Comparison of ENCODE assay signal across 13 cellular contexts in the genomic region with DNA sequence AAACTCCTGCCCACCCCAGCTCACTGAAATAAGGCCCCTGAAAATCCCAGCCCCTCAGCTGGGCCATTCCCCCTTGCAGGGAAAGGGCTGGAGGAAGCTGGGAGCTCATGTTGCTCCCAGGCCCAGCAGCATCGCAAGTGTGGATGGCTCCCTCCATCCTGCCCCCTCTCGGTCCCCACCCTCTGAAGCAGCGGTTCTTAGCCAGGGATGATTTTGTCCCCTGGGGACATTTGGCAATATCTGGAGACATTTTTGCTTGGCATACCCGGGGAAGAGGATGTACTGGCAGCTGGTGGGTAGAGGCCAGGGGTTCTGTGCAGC. TPM values are rescaled to one million over a fixed set of nuclear protein-coding genes. Genes with fewer than 3 reads are reported as not detected.
DNase-seq lines count a peak whose midpoint lies in the region; ATAC-seq and TF ChIP-seq lines count a peak whose summit lies in the region.
"Had no signal": no experiment of that assay in that cellular context is flagged by ENCODE, and none has a peak within 500 bp of the region (broad histone marks: within the 10 kb centered on the region; RNA-seq: fewer than 3 reads in every experiment).

No MANE protein-coding gene starts in this region.

- ATAC-seq in Right ventricle myocardium superior (ENCODE audit: poor library complexity) (peak; percentile 14), Right ventricle myocardium inferior (no peak), GM23338 (peak; percentile 63), RWPE2 (ENCODE audit: low read depth) (no peak), HG02970 (IDR thresholded peaks at IDR 0.05; ENCODE audit: low FRiP score, unreplicated experiment) (no peak)

- intact Hi-C loops in Right ventricle myocardium superior (cut with DNase I) (loop anchor here (2.0 kb wide), 1 partner anchor 322 kb away; a partner anchor contains a TSS), Right ventricle myocardium inferior (cut with DNase I) (loop anchor here (2.0 to 10.0 kb wide), 3 partner anchors 62 to 392 kb away; a partner anchor contains a TSS)

- peak overlapping the region in 1 of 2 experiments; percentile 80 for H2BK12ac ChIP-seq in mesenchymal stem cell (ENCODE audit: low read length in 2 of 2)

- H3K4me3 Mint-ChIP-seq in GM23338, result no peak overlapping the region
- H3K4me3 Mint-ChIP-seq: B cell had no signal

- H3K14ac ChIP-seq in mesenchymal stem cell (ENCODE audit: low read length in 2 of 2), result peak overlapping the region in 1 of 2 experiments; percentile 68

- H3K9me3 ChIP-seq in RWPE2 (ENCODE audit: severe bottlenecking), result no peaks in the 10 kb centered on the region
- peaks cover 8% of the 10 kb centered on the region for H3K9me3 ChIP-seq in mesenchymal stem cell (ENCODE audit: control insufficient read depth, low read length)
- H3K9me3 ChIP-seq: HAP-1, SJCRH30 had no signal

- no peaks in the 10 kb centered on the region for H3K79me2 ChIP-seq in GM23338 (replicated peaks; ENCODE audit: insufficient read depth)

- H3K27me3 ChIP-seq in GM23338 (ENCODE audit: insufficient read depth) (no peaks in the 10 kb centered on the region), RWPE2 (ENCODE audit: insufficient read depth, poor library complexity, severe bottlenecking) (no peaks in the 10 kb centered on the region), mesenchymal stem cell (ENCODE audit: control insufficient read depth in 1 of 2, insufficient read depth in 1 of 2, low read length in 2 of 2) (no peaks in the 10 kb centered on the region)

- H2AK5ac ChIP-seq in mesenchymal stem cell (ENCODE audit: low read length, severe bottlenecking), result peak overlapping the region; percentile 26

- no peak overlapping the region for H3K4me3 ChIP-seq in GM23338
- H3K4me3 ChIP-seq in RWPE2 (ENCODE audit: severe bottlenecking), result no peak overlapping the region
- H3K4me3 ChIP-seq in mesenchymal stem cell (ENCODE audit: insufficient read depth in 1 of 2, low read depth in 1 of 2, low read length in 2 of 2), result no peak overlapping the region
- H3K4me3 ChIP-seq: HAP-1, SJCRH30 had no signal

- no peaks in the 10 kb centered on the region for H3K9me3 Mint-ChIP-seq in GM23338

- H2BK120ac ChIP-seq in mesenchymal stem cell (ENCODE audit: low read depth, low read length), result peak overlapping the region; percentile 40

- WGBS in mesenchymal stem cell, result 90% methylated on average over 4 of the region's 4 CpGs

- H2AFZ ChIP-seq in GM23338, result no peak overlapping the region
- H2AFZ ChIP-seq in mesenchymal stem cell (ENCODE audit: low read depth, low read length), result no peak overlapping the region

- H3K9ac ChIP-seq in mesenchymal stem cell (ENCODE audit: low read length), result no peak overlapping the region
- H3K9ac ChIP-seq: KMS-11 had no signal

- no peak overlapping the region for H2BK5ac ChIP-seq in mesenchymal stem cell (ENCODE audit: low read depth, low read length, poor library complexity, severe bottlenecking)

- H3K27me3 Mint-ChIP-seq in GM23338 (ENCODE audit: insufficient read depth, low read depth, poor library complexity), result peaks cover 12% of the 10 kb centered on the region
- H3K27me3 Mint-ChIP-seq: B cell had no signal

- no peaks in the 10 kb centered on the region for H3K4me1 ChIP-seq in GM23338 (ENCODE audit: insufficient read depth)
- H3K4me1 ChIP-seq in RWPE2 (ENCODE audit: insufficient read depth, poor library complexity, severe bottlenecking), result no peaks in the 10 kb centered on the region
- H3K4me1 ChIP-seq in mesenchymal stem cell (ENCODE audit: control insufficient read depth, insufficient read depth, low read depth, low read length), result peaks cover 5% of the 10 kb centered on the region
- H3K4me1 ChIP-seq: HAP-1, SJCRH30 had no signal

- H3K36me3 Mint-ChIP-seq in GM23338 (ENCODE audit: low read depth), result no peaks in the 10 kb centered on the region

- H3K18ac ChIP-seq in mesenchymal stem cell (ENCODE audit: low read depth in 1 of 2, low read length in 2 of 2), result peak overlapping the region; percentile 34 to 51

- H3K27ac ChIP-seq in GM23338 (ENCODE audit: low read depth), result no peak overlapping the region
- H3K27ac ChIP-seq in RWPE2 (ENCODE audit: poor library complexity, severe bottlenecking), result no peak overlapping the region
- H3K27ac ChIP-seq in mesenchymal stem cell (ENCODE audit: low read length, poor library complexity, severe bottlenecking), result no peak overlapping the region
- H3K27ac ChIP-seq: HL-60, KMS-11, SJCRH30 had no signal

- no peak overlapping the region for H3K4me2 ChIP-seq in GM23338
- no peak overlapping the region for H3K4me2 ChIP-seq in mesenchymal stem cell (ENCODE audit: low read length, poor library complexity, severe bottlenecking)
- H3K4me2 ChIP-seq: KMS-11 had no signal

- H3K4me1 Mint-ChIP-seq in GM23338, result peaks cover 7% of the 10 kb centered on the region; the same call in 2 of the 3 replicates
- H3K4me1 Mint-ChIP-seq: B cell had no signal

- no peaks in the 10 kb centered on the region for H4K20me1 ChIP-seq in GM23338 (replicated peaks; ENCODE audit: insufficient read depth)

- no peak overlapping the region for H3K23ac ChIP-seq in mesenchymal stem cell (ENCODE audit: low read length in 2 of 2)

- H3K9me2 ChIP-seq in GM23338 (ENCODE audit: insufficient read depth), result no peaks in the 10 kb centered on the region

- H3K4ac ChIP-seq in mesenchymal stem cell (ENCODE audit: low read depth in 1 of 2, low read length in 2 of 2), result peak overlapping the region; percentile 9 to 73

- H4K8ac ChIP-seq in mesenchymal stem cell (ENCODE audit: low read length), result no peak overlapping the region

- H3K27ac Mint-ChIP-seq in GM23338, result no peak overlapping the region
- H3K27ac Mint-ChIP-seq: B cell had no signal

- DNase-seq in Right ventricle myocardium superior (no peak), Right ventricle myocardium inferior (ENCODE audit: missing footprints) (no peak), GM23338 (ENCODE audit: low spot score) (peak; percentile 24), RWPE2 (ENCODE audit: low spot score) (no peak), mesenchymal stem cell (no peak), activated gamma-delta T cell treated with Interleukin-2 at 50 U/mL for 16 hours (no peak)
- no peak for DNase-seq in activated CD4-positive, CD25-positive, alpha-beta regulatory T cell treated with anti-CD3 and anti-CD28 coated beads, Interleukin-2, amount 50 U/mL, for 72 hours

- no peak overlapping the region for H2BK15ac ChIP-seq in mesenchymal stem cell (ENCODE audit: low read depth, poor library complexity, severe bottlenecking)

- no peaks in the 10 kb centered on the region for H3K79me1 ChIP-seq in mesenchymal stem cell (replicated peaks; ENCODE audit: low read length, poor library complexity, severe bottlenecking)

- no peaks in the 10 kb centered on the region for H3K36me3 ChIP-seq in GM23338 (ENCODE audit: insufficient read depth)
- no peaks in the 10 kb centered on the region for H3K36me3 ChIP-seq in RWPE2 (ENCODE audit: low read depth)
- no peaks in the 10 kb centered on the region for H3K36me3 ChIP-seq in mesenchymal stem cell (ENCODE audit: control insufficient read depth in 1 of 2, insufficient read depth in 2 of 2, low read depth in 1 of 2, low read length in 2 of 2)
- H3K36me3 ChIP-seq: HAP-1, SJCRH30 had no signal

- TF ChIP-seq CTCF in GM23338 (conservative IDR thresholded peaks at IDR 0.05; ENCODE audit: low read depth in 2 of 2) (0 out of 4 replicates have a peak, but pooled peaks of 1 of the 2 experiments have one; percentile 19), RWPE2 (IDR thresholded peaks at IDR 0.05; ENCODE audit: poor library complexity, severe bottlenecking) (peak; percentile 1)

- H3F3A ChIP-seq in GM23338 (replicated peaks; ENCODE audit: low read depth), result no peaks in the 10 kb centered on the region

- H4K91ac ChIP-seq in mesenchymal stem cell (ENCODE audit: low read length), result no peak overlapping the region

TF ChIP-seq in GM23338, 12 proteins besides CTCF, POLR2A, EP300 and RAD21 (continues in another document):
- TF ChIP-seq CREB1 (CRISPR knock-in tag; IDR thresholded peaks at IDR 0.05; ENCODE audit: low read depth) (no peak), EZH2 (IDR thresholded peaks at IDR 0.05; ENCODE audit: low read depth, unreplicated experiment) (no peak), EZH2phosphoT487 (IDR thresholded peaks at IDR 0.05; ENCODE audit: unreplicated experiment) (no peak), STAT1 (IDR thresholded peaks at IDR 0.05; ENCODE audit: unreplicated experiment) (no peak), NANOG (IDR thresholded peaks at IDR 0.05; ENCODE audit: borderline replicate concordance) (no peak), POLR2AphosphoS5 (IDR thresholded peaks at IDR 0.05; ENCODE audit: low read depth) (no peak), JUNB (IDR thresholded peaks at IDR 0.05; ENCODE audit: unreplicated experiment) (no peak), ZNF331 (CRISPR knock-in tag; IDR thresholded peaks at IDR 0.05; ENCODE audit: low read depth) (no peak), ZNF114 (CRISPR knock-in tag; IDR thresholded peaks at IDR 0.05) (no peak)
- TF ChIP-seq, protein P1, sequence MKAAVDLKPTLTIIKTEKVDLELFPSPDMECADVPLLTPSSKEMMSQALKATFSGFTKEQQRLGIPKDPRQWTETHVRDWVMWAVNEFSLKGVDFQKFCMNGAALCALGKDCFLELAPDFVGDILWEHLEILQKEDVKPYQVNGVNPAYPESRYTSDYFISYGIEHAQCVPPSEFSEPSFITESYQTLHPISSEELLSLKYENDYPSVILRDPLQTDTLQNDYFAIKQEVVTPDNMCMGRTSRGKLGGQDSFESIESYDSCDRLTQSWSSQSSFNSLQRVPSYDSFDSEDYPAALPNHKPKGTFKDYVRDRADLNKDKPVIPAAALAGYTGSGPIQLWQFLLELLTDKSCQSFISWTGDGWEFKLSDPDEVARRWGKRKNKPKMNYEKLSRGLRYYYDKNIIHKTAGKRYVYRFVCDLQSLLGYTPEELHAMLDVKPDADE (IDR thresholded peaks at IDR 0.05), result no peak

RNA-seq across cellular contexts. Expression of a gene that starts 56.8 kb away (rescaled TPM):
- total RNA-seq in Right ventricle myocardium superior (17.4 TPM), Right ventricle myocardium inferior (18.8 TPM)
- total RNA-seq in GM23338 (2014; rRNA removed; shearing (Covaris generic)), result 69.8 and 78.4 TPM in 2 replicates
- 154 and 158 TPM in 2 replicates for polyA plus RNA-seq in GM23338 (2016; fragmentation: Nextera tagmentation; extraction: Ambion mirVana)
- polyA plus RNA-seq in mesenchymal stem cell (2013, experiment 1 of 2), result 93.2 TPM
- 96.5 TPM for polyA plus RNA-seq in mesenchymal stem cell (2013, experiment 2 of 2)

Comparison
In these comparisons a context has a peak if more than half of its experiments do, and no peak if none do; other contexts are left out.
1. ATAC-seq: peak in Right ventricle myocardium superior (single experiment) and GM23338 (single experiment); none in Right ventricle myocardium inferior (single experiment), RWPE2 (single experiment) and HG02970 (single experiment).